2 cellular contexts compared by ENCODE assay signal in the genomic region with DNA sequence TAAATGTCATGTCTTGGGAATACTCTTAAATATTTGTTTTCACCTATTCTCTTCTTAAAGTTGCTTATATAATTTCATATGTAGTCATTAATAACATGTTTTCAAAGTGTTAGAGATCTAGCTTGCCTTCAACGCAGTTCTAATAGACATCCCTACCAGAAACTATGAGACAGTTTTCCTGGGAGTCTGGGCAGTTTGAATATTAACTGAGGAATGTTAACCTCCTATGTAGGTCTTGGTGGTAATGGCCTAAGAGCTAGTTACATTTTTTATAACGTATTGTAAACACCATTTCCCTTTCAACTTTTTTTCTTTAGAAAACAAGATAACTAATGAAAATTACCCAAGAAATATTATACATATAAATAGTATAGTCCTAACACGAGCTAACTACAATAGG.
TF ChIP-seq lines count a peak whose summit lies in the region.

No MANE protein-coding gene starts in this region.

TF ChIP-seq in A549, 52 proteins besides CTCF, POLR2A, EP300 and RAD21:
- TF ChIP-seq, protein P1, sequence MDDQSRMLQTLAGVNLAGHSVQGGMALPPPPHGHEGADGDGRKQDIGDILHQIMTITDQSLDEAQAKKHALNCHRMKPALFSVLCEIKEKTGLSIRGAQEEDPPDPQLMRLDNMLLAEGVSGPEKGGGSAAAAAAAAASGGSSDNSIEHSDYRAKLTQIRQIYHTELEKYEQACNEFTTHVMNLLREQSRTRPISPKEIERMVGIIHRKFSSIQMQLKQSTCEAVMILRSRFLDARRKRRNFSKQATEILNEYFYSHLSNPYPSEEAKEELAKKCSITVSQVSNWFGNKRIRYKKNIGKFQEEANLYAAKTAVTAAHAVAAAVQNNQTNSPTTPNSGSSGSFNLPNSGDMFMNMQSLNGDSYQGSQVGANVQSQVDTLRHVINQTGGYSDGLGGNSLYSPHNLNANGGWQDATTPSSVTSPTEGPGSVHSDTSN (IDR thresholded peaks at IDR 0.05) = no peak
- TF ChIP-seq BHLHE40 (IDR thresholded peaks at IDR 0.05; ENCODE audit: low read depth, low read length) = no peak

TF ChIP-seq in IMR-90, 13 proteins besides CTCF, POLR2A, EP300 and RAD21 (continued from another document):
- TF ChIP-seq, protein P2, sequence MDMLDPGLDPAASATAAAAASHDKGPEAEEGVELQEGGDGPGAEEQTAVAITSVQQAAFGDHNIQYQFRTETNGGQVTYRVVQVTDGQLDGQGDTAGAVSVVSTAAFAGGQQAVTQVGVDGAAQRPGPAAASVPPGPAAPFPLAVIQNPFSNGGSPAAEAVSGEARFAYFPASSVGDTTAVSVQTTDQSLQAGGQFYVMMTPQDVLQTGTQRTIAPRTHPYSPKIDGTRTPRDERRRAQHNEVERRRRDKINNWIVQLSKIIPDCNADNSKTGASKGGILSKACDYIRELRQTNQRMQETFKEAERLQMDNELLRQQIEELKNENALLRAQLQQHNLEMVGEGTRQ (IDR thresholded peaks at IDR 0.05; ENCODE audit: low read depth, low read length) = no peak
- no peak for TF ChIP-seq SMC3 (IDR thresholded peaks at IDR 0.05; ENCODE audit: low read depth, low read length)
- TF ChIP-seq MXI1 (IDR thresholded peaks at IDR 0.05; ENCODE audit: borderline replicate concordance, low read depth, low read length) = no peak
- no peak for TF ChIP-seq RFX5 (IDR thresholded peaks at IDR 0.05; ENCODE audit: low read depth, low read length)
